Comparison of ENCODE assay signal across 8 cellular contexts in the genomic region with DNA sequence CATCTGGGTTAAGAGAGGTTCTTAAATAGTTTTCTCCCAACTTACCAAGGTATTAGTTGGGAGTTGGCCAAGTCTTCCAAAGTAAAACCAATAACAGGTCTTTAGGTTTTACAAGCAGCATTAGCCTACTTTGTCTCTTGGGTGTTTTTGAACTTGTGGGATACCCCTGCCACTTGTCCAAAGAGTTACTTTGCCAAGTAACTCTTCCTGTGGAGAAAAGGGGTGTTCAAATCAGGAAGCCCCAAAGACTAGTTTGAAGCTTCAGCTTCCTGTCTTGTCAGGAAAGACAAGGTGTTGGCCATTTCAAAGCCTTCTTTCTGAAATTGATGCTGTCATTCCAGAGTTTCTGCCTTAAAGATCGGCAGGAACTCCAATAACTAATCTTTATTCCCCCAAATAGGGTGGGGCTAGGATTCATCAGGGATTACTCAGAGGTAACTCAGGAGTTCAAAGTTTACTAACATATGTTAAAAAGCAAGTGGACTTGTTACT. TPM values are rescaled to one million over a fixed set of nuclear protein-coding genes. Genes with fewer than 3 reads are reported as not detected.
DNase-seq lines count a peak whose midpoint lies in the region; ATAC-seq and TF ChIP-seq lines count a peak whose summit lies in the region.

No MANE protein-coding gene starts in this region.

- CTCF ChIA-PET in activated CD4-positive, alpha-beta T cell treated with anti-CD3 and anti-CD28 coated beads, Interleukin-2, amount 10 ng/mL, durations not matched to agents 7 days and 5 days (lab: Charles Lee) = no interaction called here

- no peak for DNase-seq in activated CD4-positive, alpha-beta T cell treated with anti-CD3 and anti-CD28 coated beads, Interleukin-2, amount 10 ng/mL, durations not matched to agents 7 days and 5 days
- no peak for DNase-seq in activated CD4-positive, alpha-beta T cell treated with anti-CD3 and anti-CD28 coated beads for 48 hours
- peak; percentile 43 for DNase-seq in SW480 (ENCODE audit: low spot score)
- peak; percentile 32 for DNase-seq in fibroblast of the aortic adventitia (ENCODE audit: low read depth)
- DNase-seq in retinal pigment epithelial cell (ENCODE audit: low read depth) = no peak
- no peak for DNase-seq in globus pallidus (ENCODE audit: low spot score)

- peak overlapping the region; percentile 95 for H3K4me3 Mint-ChIP-seq in activated CD4-positive, alpha-beta T cell treated with anti-CD3 and anti-CD28 coated beads, Interleukin-2, amount 10 ng/mL, durations not matched to agents 7 days and 5 days

- H3K4me1 Mint-ChIP-seq in activated CD4-positive, alpha-beta T cell treated with anti-CD3 and anti-CD28 coated beads, Interleukin-2, amount 10 ng/mL, durations not matched to agents 7 days and 5 days = peaks cover 65% of the 10 kb centered on the region

- ATAC-seq in GM18909 (IDR thresholded peaks at IDR 0.05; ENCODE audit: poor library complexity, unreplicated experiment) (no peak), HG02885 (IDR thresholded peaks at IDR 0.05; ENCODE audit: poor library complexity, unreplicated experiment) (no peak)

- peaks cover 42% of the 10 kb centered on the region for H3K36me3 Mint-ChIP-seq in activated CD4-positive, alpha-beta T cell treated with anti-CD3 and anti-CD28 coated beads, Interleukin-2, amount 10 ng/mL, durations not matched to agents 7 days and 5 days (ENCODE audit: low read depth)

- H3K4me3 ChIP-seq in fibroblast of the aortic adventitia (ENCODE audit: low read depth, low read length) (peak overlapping the region; percentile 82), retinal pigment epithelial cell (ENCODE audit: low read length) (peak overlapping the region; percentile 89)

- no peaks in the 10 kb centered on the region for H3K9me3 Mint-ChIP-seq in activated CD4-positive, alpha-beta T cell treated with anti-CD3 and anti-CD28 coated beads, Interleukin-2, amount 10 ng/mL, durations not matched to agents 7 days and 5 days

- no peak for TF ChIP-seq CTCF in fibroblast of the aortic adventitia (IDR thresholded peaks at IDR 0.05; ENCODE audit: insufficient read depth, low read length)
- no peak for TF ChIP-seq CTCF in retinal pigment epithelial cell (conservative IDR thresholded peaks at IDR 0.05; ENCODE audit: low read depth, low read length)

- peak overlapping the region; percentile 93 for H3K27ac Mint-ChIP-seq in activated CD4-positive, alpha-beta T cell treated with anti-CD3 and anti-CD28 coated beads, Interleukin-2, amount 10 ng/mL, durations not matched to agents 7 days and 5 days

- H3K27me3 Mint-ChIP-seq in activated CD4-positive, alpha-beta T cell treated with anti-CD3 and anti-CD28 coated beads, Interleukin-2, amount 10 ng/mL, durations not matched to agents 7 days and 5 days = no peaks in the 10 kb centered on the region

- POLR2A ChIA-PET in activated CD4-positive, alpha-beta T cell treated with anti-CD3 and anti-CD28 coated beads, Interleukin-2, amount 10 ng/mL, durations not matched to agents 7 days and 5 days (lab: Charles Lee) = no interaction called here

RNA-seq across cellular contexts. Expression of a gene that starts 0.8 kb away (rescaled TPM):
- total RNA-seq in activated CD4-positive, alpha-beta T cell treated with anti-CD3 and anti-CD28 coated beads, Interleukin-2, amount 10 ng/mL, durations not matched to agents 7 days and 5 days = 10 to 100 TPM; 15.5 to 18.0 TPM
- total RNA-seq in fibroblast of the aortic adventitia (ENCODE audit: low replicate concordance) = 27.1 and 41.5 TPM in 2 replicates

Comparison
In these comparisons a context has a peak if more than half of its experiments do, and no peak if none do; other contexts are left out.
1. DNase-seq: peak in SW480 (single experiment) and fibroblast of the aortic adventitia (single experiment); none in activated CD4-positive, alpha-beta T cell treated with anti-CD3 and anti-CD28 coated beads, Interleukin-2, amount 10 ng/mL, durations not matched to agents 7 days and 5 days (single experiment), activated CD4-positive, alpha-beta T cell treated with anti-CD3 and anti-CD28 coated beads for 48 hours (single experiment), retinal pigment epithelial cell (single experiment) and globus pallidus (single experiment).